Comparison of ENCODE assay signal across 19 cellular contexts in the genomic region with DNA sequence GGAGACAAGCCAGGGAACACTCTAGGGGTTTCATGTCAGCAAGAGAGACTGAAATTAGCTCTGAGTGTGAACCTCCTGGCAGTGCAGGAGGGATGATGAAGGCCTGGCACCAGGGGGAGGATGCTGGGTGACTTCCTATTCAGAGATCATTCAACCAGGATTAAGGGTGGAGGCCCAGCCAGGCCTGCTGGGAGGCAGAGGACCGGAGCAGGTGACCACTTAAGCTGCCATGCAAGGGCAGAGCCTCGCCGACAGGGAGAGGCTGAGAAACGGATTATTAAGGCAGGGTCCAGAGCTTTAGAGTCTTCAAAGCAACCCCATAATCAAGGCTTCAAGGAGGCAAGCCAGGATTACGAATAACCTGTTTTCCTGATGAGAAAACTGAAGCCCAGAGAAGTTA. TPM values are rescaled to one million over a fixed set of nuclear protein-coding genes. Genes with fewer than 3 reads are reported as not detected.
A peak's percentile ranks its signal among the peaks of the same experiment; 100 is the strongest.
DNase-seq lines count a peak whose midpoint lies in the region; ATAC-seq, FAIRE-seq and TF ChIP-seq lines count a peak whose summit lies in the region.
"Had no signal": no experiment of that assay in that cellular context is flagged by ENCODE, and none has a peak within 500 bp of the region (broad histone marks: within the 10 kb centered on the region; RNA-seq: fewer than 3 reads in every experiment).

No MANE protein-coding gene starts in this region.

- H3K9me2 ChIP-seq in PC-3 (replicated peaks; ENCODE audit: low read length): no peaks in the 10 kb centered on the region

- POLR2A ChIA-PET in PC-3 (lab: Charles Lee; ENCODE audit: unreplicated experiment): no interaction called here

- H3K79me2 ChIP-seq in PC-3 (ENCODE audit: low read length): no peaks in the 10 kb centered on the region

- no peaks in the 10 kb centered on the region for H3K36me3 ChIP-seq in WERI-Rb-1
- no peaks in the 10 kb centered on the region for H3K36me3 ChIP-seq in mesenchymal stem cell (ENCODE audit: control insufficient read depth in 1 of 2, insufficient read depth in 2 of 2, low read depth in 1 of 2, low read length in 2 of 2)
- no peaks in the 10 kb centered on the region for H3K36me3 ChIP-seq in SJCRH30
- no peaks in the 10 kb centered on the region for H3K36me3 ChIP-seq in PC-3 (ENCODE audit: low read depth, low read length)
- H3K36me3 ChIP-seq: Peyer's patch had no signal

- H3F3A ChIP-seq in PC-3 (ENCODE audit: low read length, unreplicated experiment): no peaks in the 10 kb centered on the region

- peak; percentile 45 for DNase-seq in COLO668 (lab: John Stamatoyannopoulos, UW; ENCODE audit: unreplicated experiment)
- DNase-seq in D721Med (ENCODE audit: insufficient read length, low spot score): peak; percentile 29
- peak; percentile 89 for DNase-seq in WERI-Rb-1
- DNase-seq in mesenchymal stem cell: no peak
- DNase-seq in SJCRH30: no peak
- no peak for DNase-seq in PC-3
- DNase-seq: ACHN, DMS79 treated with DMSO at 0.1 percent for 48 hours, H9, Karpas-422, NCI-H1436, NCI-H2081 treated with DMSO at 0.1 percent for 48 hours, Peyer's patch, T-helper 17 cell had no signal

- H3K9me3 ChIP-seq in WERI-Rb-1 (ENCODE audit: severe bottlenecking) (peaks cover 7% of the 10 kb centered on the region), mesenchymal stem cell (ENCODE audit: control insufficient read depth, low read length) (peaks cover 10% of the 10 kb centered on the region), SJCRH30 (replicated peaks) (0 out of 2 replicates have a peak, but pooled peaks cover 3% of the 10 kb centered on the region), PC-3 (ENCODE audit: low read length) (no peaks in the 10 kb centered on the region)
- H3K9me3 ChIP-seq: Peyer's patch had no signal

- no peaks in the 10 kb centered on the region for H3K79me1 ChIP-seq in mesenchymal stem cell (replicated peaks; ENCODE audit: low read length, poor library complexity, severe bottlenecking)

- no peak overlapping the region for H2AK5ac ChIP-seq in mesenchymal stem cell (ENCODE audit: low read length, severe bottlenecking)

- intact Hi-C loops in PC-3 (cut with micrococcal nuclease): no loop called here

- FAIRE-seq in D721Med (lab: Jason Lieb, UNC): no peak

- H2BK120ac ChIP-seq in mesenchymal stem cell (ENCODE audit: low read depth, low read length): no peak overlapping the region

- H3K4me1 ChIP-seq in mesenchymal stem cell (ENCODE audit: control insufficient read depth, insufficient read depth, low read depth, low read length): no peaks in the 10 kb centered on the region
- peaks cover 7% of the 10 kb centered on the region; the same call in 1 of the 2 replicates for H3K4me1 ChIP-seq in SJCRH30
- no peaks in the 10 kb centered on the region for H3K4me1 ChIP-seq in PC-3 (ENCODE audit: insufficient read depth, low read length)
- H3K4me1 ChIP-seq: Peyer's patch had no signal

- 63% methylated on average over 5 of the region's 5 CpGs for WGBS in mesenchymal stem cell

- no peaks in the 10 kb centered on the region for H4K20me1 ChIP-seq in PC-3 (ENCODE audit: low read length)

- H3K14ac ChIP-seq in mesenchymal stem cell (ENCODE audit: low read length in 2 of 2): no peak overlapping the region

- H3K9ac ChIP-seq in mesenchymal stem cell (ENCODE audit: low read length) (no peak overlapping the region), PC-3 (ENCODE audit: low read length) (no peak overlapping the region)

- no peak overlapping the region for H3K4ac ChIP-seq in mesenchymal stem cell (ENCODE audit: low read depth in 1 of 2, low read length in 2 of 2)

- no peak overlapping the region for H2AFZ ChIP-seq in mesenchymal stem cell (ENCODE audit: low read depth, low read length)
- no peak overlapping the region for H2AFZ ChIP-seq in PC-3 (ENCODE audit: low read length)

- H4K91ac ChIP-seq in mesenchymal stem cell (ENCODE audit: low read length): peak overlapping the region; percentile 3

- no TSS peak for BruUV-seq in PC-3 (replicated peaks; lab: Mats Ljungman, UMichigan)

- H3K18ac ChIP-seq in mesenchymal stem cell (ENCODE audit: low read depth in 1 of 2, low read length in 2 of 2): no peak overlapping the region

- H3K4me2 ChIP-seq in mesenchymal stem cell (ENCODE audit: low read length, poor library complexity, severe bottlenecking): no peak overlapping the region
- no peak overlapping the region for H3K4me2 ChIP-seq in PC-3 (ENCODE audit: low read length)

- no peak overlapping the region for H3K4me3 ChIP-seq in WERI-Rb-1 (ENCODE audit: low read depth, low read length)
- H3K4me3 ChIP-seq in mesenchymal stem cell (ENCODE audit: insufficient read depth in 1 of 2, low read depth in 1 of 2, low read length in 2 of 2): no peak overlapping the region
- no peak overlapping the region for H3K4me3 ChIP-seq in SJCRH30
- no peak overlapping the region for H3K4me3 ChIP-seq in PC-3 (ENCODE audit: low read length)
- H3K4me3 ChIP-seq: Peyer's patch had no signal

- CTCF ChIA-PET in PC-3 (lab: Charles Lee): no interaction called here

- H3K23ac ChIP-seq in mesenchymal stem cell (ENCODE audit: low read length in 2 of 2): no peak overlapping the region

- no peak overlapping the region for H2BK12ac ChIP-seq in mesenchymal stem cell (ENCODE audit: low read length in 2 of 2)

- ATAC-seq in HG03025 (IDR thresholded peaks at IDR 0.05; ENCODE audit: low FRiP score, unreplicated experiment) (no peak), GM19328 (IDR thresholded peaks at IDR 0.05; ENCODE audit: unreplicated experiment) (no peak), PC-3 (no peak)
- ATAC-seq: T-helper 17 cell had no signal

- H3K27ac ChIP-seq in WERI-Rb-1 (peak overlapping the region; percentile 63), mesenchymal stem cell (ENCODE audit: low read length, poor library complexity, severe bottlenecking) (no peak overlapping the region), SJCRH30 (no peak overlapping the region), PC-3 (ENCODE audit: low read length) (no peak overlapping the region)
- H3K27ac ChIP-seq: C4-2B, HL-60, Peyer's patch had no signal

- H4K8ac ChIP-seq in mesenchymal stem cell (ENCODE audit: low read length): no peak overlapping the region

- H3K27me3 ChIP-seq in WERI-Rb-1 (ENCODE audit: insufficient read depth, low read depth, severe bottlenecking) (no peaks in the 10 kb centered on the region), mesenchymal stem cell (ENCODE audit: control insufficient read depth in 1 of 2, insufficient read depth in 1 of 2, low read length in 2 of 2) (peaks cover 70 to 72% of the 10 kb centered on the region in 2 experiments), SJCRH30 (0 out of 2 replicates have a peak, but pooled peaks cover 4% of the 10 kb centered on the region), PC-3 (ENCODE audit: low read length) (no peaks in the 10 kb centered on the region)
- H3K27me3 ChIP-seq: Peyer's patch had no signal

- no peak overlapping the region for H2BK15ac ChIP-seq in mesenchymal stem cell (ENCODE audit: low read depth, poor library complexity, severe bottlenecking)

- no peak for TF ChIP-seq CTCF in D721Med (IDR thresholded peaks at IDR 0.05; ENCODE audit: insufficient read depth, missing control alignments)
- TF ChIP-seq CTCF in WERI-Rb-1 (IDR thresholded peaks at IDR 0.05; ENCODE audit: low read depth, low read length): no peak
- TF ChIP-seq CTCF in PC-3 (conservative IDR thresholded peaks at IDR 0.05; ENCODE audit: low read depth, low read length): no peak

- no peak overlapping the region for H2BK5ac ChIP-seq in mesenchymal stem cell (ENCODE audit: low read depth, low read length, poor library complexity, severe bottlenecking)

RNA-seq across cellular contexts. Expression of a gene that starts 10.6 kb away (rescaled TPM):
- 0.04 TPM for polyA plus RNA-seq in mesenchymal stem cell (2013, experiment 1 of 2)
- polyA plus RNA-seq in mesenchymal stem cell (2013, experiment 2 of 2): not detected
- total RNA-seq in SJCRH30 (2014; rRNA removed; shearing (Covaris generic)): 0.02 TPM in 1 of 2 replicates, not detected in the other
- 1.8 and 2.6 TPM in 2 replicates for total RNA-seq in PC-3 (2014; rRNA removed)
- polyA plus RNA-seq: IgD-negative memory B cell had no signal

RNA-seq across cellular contexts. Expression of a gene that starts 58.4 kb away (rescaled TPM):
- polyA plus RNA-seq in mesenchymal stem cell (2013, experiment 1 of 2): 0.47 TPM
- polyA plus RNA-seq in mesenchymal stem cell (2013, experiment 2 of 2): 0.48 TPM
- total RNA-seq in SJCRH30 (2014; rRNA removed; shearing (Covaris generic)): 6.1 and 6.6 TPM in 2 replicates
- 12.6 and 17.7 TPM in 2 replicates for total RNA-seq in PC-3 (2014; rRNA removed)
- polyA plus RNA-seq: IgD-negative memory B cell had no signal

Comparison
In these comparisons a context has a peak if more than half of its experiments do, and no peak if none do; other contexts are left out.
1. DNase-seq: peak in COLO668 (single experiment), D721Med (single experiment) and WERI-Rb-1 (single experiment); none in mesenchymal stem cell (single experiment), SJCRH30 (0 of 2) and PC-3 (single experiment).